Comparison of ENCODE assay signal across 7 cellular contexts in the genomic region with DNA sequence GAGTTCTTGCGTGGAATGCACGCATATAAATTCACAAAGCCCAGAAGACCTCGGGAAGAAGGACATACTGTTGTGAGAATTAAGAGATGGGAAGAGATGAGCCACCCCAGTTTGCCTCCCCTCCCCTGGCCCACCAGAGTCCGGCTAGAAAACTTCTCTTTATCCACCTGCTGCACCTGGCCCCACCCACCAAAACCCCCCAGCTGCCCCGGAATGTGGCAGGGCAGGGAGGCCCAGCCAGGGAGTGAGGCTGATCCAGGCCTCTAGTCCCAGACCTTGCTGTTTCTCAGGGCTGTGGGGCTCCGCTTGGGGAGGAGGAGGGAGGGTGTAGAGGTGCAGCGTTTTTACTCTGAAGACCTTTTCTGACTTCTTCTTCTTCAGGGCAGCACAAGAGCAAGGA. TPM values are rescaled to one million over a fixed set of nuclear protein-coding genes. Genes with fewer than 3 reads are reported as not detected.
"Had no signal": no experiment of that assay in that cellular context is flagged by ENCODE, and none has a peak within 500 bp of the region (broad histone marks: within the 10 kb centered on the region; RNA-seq: fewer than 3 reads in every experiment).

No MANE protein-coding gene starts in this region.

RNA-seq across cellular contexts. Expression of a gene that starts 0.6 kb away (rescaled TPM):
- total RNA-seq: GM23338, K562 had no signal
- polyA plus RNA-seq: K562 had no signal

RNA-seq across cellular contexts. Expression of a gene that starts 13.9 kb away (rescaled TPM):
- total RNA-seq: H9 had no signal

RNA-seq across cellular contexts. Expression of a gene that starts 19.6 kb away (rescaled TPM):
- total RNA-seq: K562 had no signal
- polyA plus RNA-seq: K562 had no signal

RNA-seq across cellular contexts. Expression of a gene that starts 24.7 kb away (rescaled TPM):
- total RNA-seq: GM23338, H1, H9, HFFc6, HT1080, IMR-90, K562 had no signal
- polyA plus RNA-seq: GM23338, IMR-90, K562 had no signal
